Comparison of ENCODE assay signal across 8 cellular contexts in genomic region chr7:22822486-22823141, GRCh38.
DNase-seq lines count a peak whose midpoint lies in the region; ATAC-seq, FAIRE-seq and TF ChIP-seq lines count a peak whose summit lies in the region.

Gene TOMM7, minus strand, starts transcription at chr7:22822849. Its CDS starts 70 bp downstream, at chr7:22822779.

- H2AFZ ChIP-seq in MM.1S (ENCODE audit: low read length): peak within 1 kb of the TSS; percentile 72

- no peaks in the 10 kb centered on the region for H3F3A ChIP-seq in MM.1S (ENCODE audit: insufficient read depth, low read length)

- H3K9me3 ChIP-seq in HAP-1 (no peaks in the 10 kb centered on the region), MM.1S (replicated peaks; ENCODE audit: insufficient read depth, low read length) (no peaks in the 10 kb centered on the region)

- H3K4me3 ChIP-seq in HAP-1 (peak within 1 kb of the TSS; percentile 79), MM.1S (ENCODE audit: low read length) (peak within 1 kb of the TSS; percentile 93)

- H3K36me3 ChIP-seq in HAP-1 (replicated peaks) (peaks cover 3% of the 10 kb centered on the region), MM.1S (replicated peaks; ENCODE audit: insufficient read depth, low read length) (no peaks in the 10 kb centered on the region)

- H3K9me2 ChIP-seq in MM.1S (replicated peaks; ENCODE audit: insufficient read depth, low read length): no peaks in the 10 kb centered on the region

- H3K4me1 Mint-ChIP-seq in nephron progenitor cell: peaks cover 36% of the 10 kb centered on the region
- peaks cover 47% of the 10 kb centered on the region for H3K4me1 Mint-ChIP-seq in stimulated activated naive CD8-positive, alpha-beta T cell treated with anti-CD3 and anti-CD28 coated beads, Interleukin-15, amount 100 ng/mL, for 72 hours

- H3K27me3 Mint-ChIP-seq in nephron progenitor cell (ENCODE audit: low read depth, poor library complexity): peaks cover 9% of the 10 kb centered on the region
- H3K27me3 Mint-ChIP-seq in stimulated activated naive CD8-positive, alpha-beta T cell treated with anti-CD3 and anti-CD28 coated beads, Interleukin-15, amount 100 ng/mL, for 72 hours: peaks cover 21% of the 10 kb centered on the region

- peak within 1 kb of the TSS; percentile 100 for H3K4me3 Mint-ChIP-seq in nephron progenitor cell
- peak within 1 kb of the TSS; percentile 93 to 94 for H3K4me3 Mint-ChIP-seq in stimulated activated naive CD8-positive, alpha-beta T cell treated with anti-CD3 and anti-CD28 coated beads, Interleukin-15, amount 100 ng/mL, for 72 hours

- H3K4me2 ChIP-seq in MM.1S (ENCODE audit: low read depth, low read length): peak within 1 kb of the TSS; percentile 67

- peak within 1 kb of the TSS; percentile 86 for H3K9ac ChIP-seq in MM.1S (ENCODE audit: low read length)

- H3K4me1 ChIP-seq in HAP-1: peaks cover 18% of the 10 kb centered on the region
- peaks cover 3% of the 10 kb centered on the region; the same call in 1 of the 2 replicates for H3K4me1 ChIP-seq in MM.1S (ENCODE audit: low read length)

- H3K79me2 ChIP-seq in MM.1S (ENCODE audit: low read length): peaks cover 38% of the 10 kb centered on the region

- no peaks in the 10 kb centered on the region for H3K27me3 ChIP-seq in HAP-1 (ENCODE audit: low read depth)
- H3K27me3 ChIP-seq in MM.1S (replicated peaks; ENCODE audit: insufficient read depth, low read length): no peaks in the 10 kb centered on the region

- TF ChIP-seq CTCF in MM.1S (IDR thresholded peaks at IDR 0.05; ENCODE audit: low read length) (no peak; the same call in 1 of the 2 replicates), nephron progenitor cell (IDR thresholded peaks at IDR 0.05) (no peak)

- in situ Hi-C loops in HAP-1 (cut with MboI; ENCODE audit: low sequenced_read_pairs): no loop called here

- no peaks in the 10 kb centered on the region for H4K20me1 ChIP-seq in MM.1S (ENCODE audit: insufficient read depth, low read length)

- peak; percentile 92 for ATAC-seq in stimulated activated naive CD8-positive, alpha-beta T cell treated with anti-CD3 and anti-CD28 coated beads, Interleukin-15, amount 100 ng/mL, for 72 hours

- peak within 1 kb of the TSS; percentile 39; the same call in 1 of the 2 replicates for H3K27ac ChIP-seq in MM.1S (ENCODE audit: low read length)

- H3K9me3 Mint-ChIP-seq in nephron progenitor cell: no peaks in the 10 kb centered on the region
- H3K9me3 Mint-ChIP-seq in stimulated activated naive CD8-positive, alpha-beta T cell treated with anti-CD3 and anti-CD28 coated beads, Interleukin-15, amount 100 ng/mL, for 72 hours: no peaks in the 10 kb centered on the region

- H3K27ac Mint-ChIP-seq in nephron progenitor cell: peak within 1 kb of the TSS; percentile 98
- H3K27ac Mint-ChIP-seq in stimulated activated naive CD8-positive, alpha-beta T cell treated with anti-CD3 and anti-CD28 coated beads, Interleukin-15, amount 100 ng/mL, for 72 hours: peak within 1 kb of the TSS; percentile 97 to 98

- peaks cover 11% of the 10 kb centered on the region for H3K36me3 Mint-ChIP-seq in nephron progenitor cell (ENCODE audit: low read depth)

- DNase-seq in HAP-1 (ENCODE audit: low spot score in 2 of 2) (peak; percentile 94 to 96), MM.1S (peak; percentile 96), SIG-M5 (lab: John Stamatoyannopoulos, UW) (peak; percentile 77), activated gamma-delta T cell (lab: John Stamatoyannopoulos, UW) (peak; percentile 69), fibroblast of the conjunctiva (ENCODE audit: low read depth) (peak; percentile 97), nephron progenitor cell (peak; percentile 88)
- DNase-seq in stimulated activated naive CD8-positive, alpha-beta T cell treated with anti-CD3 and anti-CD28 coated beads, Interleukin-15, amount 100 ng/mL, for 72 hours: peak; percentile 80 to 88

- peak; percentile 99 for FAIRE-seq in G401.6 (lab: Jason Lieb, UNC)

Comparison
In these comparisons a context has a peak if more than half of its experiments do, and no peak if none do; other contexts are left out.
1. Peak in every context shown above with its lines: DNase-seq, ATAC-seq, H3K4me3 ChIP-seq and H3K27ac ChIP-seq.